ENCODE assay signal across 20 cellular contexts in the genomic region with DNA sequence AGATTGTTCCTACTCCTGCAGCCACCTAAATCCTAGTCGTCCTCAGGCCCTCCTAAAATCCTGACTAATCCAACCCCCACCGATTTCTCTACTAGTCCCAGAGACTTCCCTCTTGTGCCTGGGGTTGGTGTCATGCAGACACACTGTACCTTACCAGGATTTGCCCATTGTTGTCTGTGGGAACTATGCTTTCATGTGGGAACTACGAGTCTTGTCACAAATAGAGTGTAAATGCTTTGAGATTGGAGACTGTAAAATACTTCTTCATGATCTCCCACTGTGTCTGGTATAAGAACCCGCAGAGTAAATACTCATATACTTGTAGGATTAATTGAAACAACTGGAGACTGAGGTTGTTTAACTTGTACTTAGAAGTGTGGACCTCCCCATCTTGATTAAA. TPM values are rescaled to one million over a fixed set of nuclear protein-coding genes. Genes with fewer than 3 reads are reported as not detected.
DNase-seq lines count a peak whose midpoint lies in the region; ATAC-seq and FAIRE-seq lines count a peak whose summit lies in the region.
"Had no signal": no experiment of that assay in that cellular context is flagged by ENCODE, and none has a peak within 500 bp of the region (broad histone marks: within the 10 kb centered on the region; RNA-seq: fewer than 3 reads in every experiment).

No MANE protein-coding gene starts in this region.

- peaks cover 22% of the 10 kb centered on the region for H3K4me1 Mint-ChIP-seq in T-helper 2 cell treated with Interferon-gamma antibody and Interleukin-4, amounts not matched to agents 5 μg/mL and 100 μg/mL, for 36 hours (ENCODE audit: low read depth)

- H3K9me3 ChIP-seq in Karpas-422 (ENCODE audit: low read length) (no peaks in the 10 kb centered on the region), iPS-20b (ENCODE audit: insufficient read depth, low read depth, low read length) (no peaks in the 10 kb centered on the region), small intestine (ENCODE audit: control insufficient read depth, low read depth) (no peaks in the 10 kb centered on the region)
- H3K9me3 ChIP-seq: heart right ventricle had no signal

- H3K9ac ChIP-seq in Karpas-422 (ENCODE audit: low read length) (no peak overlapping the region), iPS-20b (ENCODE audit: low read depth, low read length) (no peak overlapping the region; the same call in 1 of the 2 replicates)

- H3K4me3 ChIP-seq in Karpas-422 (ENCODE audit: low read length) (no peak overlapping the region), iPS-20b (ENCODE audit: low read length) (peak overlapping the region; percentile 55; the same call in 1 of the 2 replicates), small intestine (ENCODE audit: low read depth in 1 of 2, low read length in 2 of 2) (peak overlapping the region in 1 of 2 donors; percentile 5)

- H4K20me1 ChIP-seq in Karpas-422 (ENCODE audit: insufficient read depth, low read depth, low read length): no peaks in the 10 kb centered on the region

- H3K4me3 Mint-ChIP-seq in T-helper 2 cell treated with Interferon-gamma antibody and Interleukin-4, amounts not matched to agents 5 μg/mL and 100 μg/mL, for 36 hours: no peak overlapping the region
- H3K4me3 Mint-ChIP-seq: B cell, naive B cell had no signal

- ATAC-seq in HG03342 (IDR thresholded peaks at IDR 0.05; ENCODE audit: unreplicated experiment): no peak
- ATAC-seq: SK-N-SH treated with all-trans-retinoic acid at 6 μM for 48 hours had no signal

- no peaks in the 10 kb centered on the region for H3K9me2 ChIP-seq in Karpas-422 (replicated peaks; ENCODE audit: insufficient read depth, low read length)

- H3K4me1 ChIP-seq in Karpas-422 (ENCODE audit: low read length) (peaks cover 43% of the 10 kb centered on the region), iPS-20b (ENCODE audit: insufficient read depth, low read length) (peaks cover 59% of the 10 kb centered on the region), small intestine (ENCODE audit: control insufficient read depth in 2 of 2, insufficient read depth in 1 of 2, low read depth in 1 of 2, low read length in 1 of 2) (peaks cover 8 to 16% of the 10 kb centered on the region in 2 donors)

- H3K27me3 Mint-ChIP-seq in T-helper 2 cell treated with Interferon-gamma antibody and Interleukin-4, amounts not matched to agents 5 μg/mL and 100 μg/mL, for 36 hours (ENCODE audit: low read depth): no peaks in the 10 kb centered on the region
- H3K27me3 Mint-ChIP-seq: progenitor cell of endocrine pancreas had no signal

- H3K27me3 ChIP-seq in Karpas-422 (ENCODE audit: low read length) (no peaks in the 10 kb centered on the region), iPS-20b (ENCODE audit: insufficient read depth, low read length) (no peaks in the 10 kb centered on the region), small intestine (ENCODE audit: control insufficient read depth in 2 of 2, insufficient read depth in 2 of 2, low read length in 2 of 2) (no peaks in the 10 kb centered on the region)
- H3K27me3 ChIP-seq: heart right ventricle had no signal

- H3K27ac ChIP-seq in Karpas-422 (ENCODE audit: low read length) (no peak overlapping the region), iPS-20b (ENCODE audit: low read length) (peak overlapping the region; percentile 53), small intestine (ENCODE audit: low read depth in 1 of 2, low read length in 1 of 2) (peak overlapping the region in 1 of 2 donors; percentile 89)
- H3K27ac ChIP-seq: WERI-Rb-1 had no signal

- FAIRE-seq in small intestine (lab: Jason Lieb, UNC): no peak
- FAIRE-seq: colon had no signal

- H3K9me3 Mint-ChIP-seq in T-helper 2 cell treated with Interferon-gamma antibody and Interleukin-4, amounts not matched to agents 5 μg/mL and 100 μg/mL, for 36 hours: no peaks in the 10 kb centered on the region
- H3K9me3 Mint-ChIP-seq: naive B cell had no signal

- H3K79me2 ChIP-seq in Karpas-422 (ENCODE audit: low read length): no peaks in the 10 kb centered on the region

- no peak overlapping the region for H3K4me2 ChIP-seq in Karpas-422 (ENCODE audit: low read depth, low read length, poor library complexity, severe bottlenecking)

- no peaks in the 10 kb centered on the region for H3K36me3 ChIP-seq in Karpas-422 (ENCODE audit: insufficient read depth, low read length)
- no peaks in the 10 kb centered on the region for H3K36me3 ChIP-seq in iPS-20b (ENCODE audit: insufficient read depth, low read depth, low read length)
- no peaks in the 10 kb centered on the region for H3K36me3 ChIP-seq in small intestine (ENCODE audit: control insufficient read depth in 2 of 2, insufficient read depth in 2 of 2, low read length in 2 of 2)
- H3K36me3 ChIP-seq: WERI-Rb-1 had no signal

- H3K27ac Mint-ChIP-seq in T-helper 2 cell treated with Interferon-gamma antibody and Interleukin-4, amounts not matched to agents 5 μg/mL and 100 μg/mL, for 36 hours: no peak overlapping the region
- H3K27ac Mint-ChIP-seq: activated T-helper 2 cell treated with anti-CD3 and anti-CD28 coated beads, Interferon-gamma antibody, Interleukin-2, Interleukin-4, amounts not matched to agents 10 μg/mL and 5 μg/mL and 100 μg/mL, durations not matched to agents 14 hours and 24 hours and 36 hours; B cell; naive B cell; progenitor cell of endocrine pancreas had no signal

- H3K36me3 Mint-ChIP-seq in T-helper 2 cell treated with Interferon-gamma antibody and Interleukin-4, amounts not matched to agents 5 μg/mL and 100 μg/mL, for 36 hours (ENCODE audit: low read depth): no peaks in the 10 kb centered on the region
- H3K36me3 Mint-ChIP-seq: naive B cell had no signal

- H2AFZ ChIP-seq in Karpas-422 (ENCODE audit: low read length): no peak overlapping the region

- DNase-seq in Karpas-422 (peak; percentile 41), astrocyte of the hippocampus (ENCODE audit: low read depth, low spot score) (peak; percentile 53), small intestine (peak; percentile 35), inferior parietal cortex (ENCODE audit: extremely low spot score) (no peak)
- DNase-seq in T-helper 2 cell treated with Interferon-gamma antibody and Interleukin-4, amounts not matched to agents 5 μg/mL and 100 μg/mL, for 36 hours (ENCODE audit: low spot score): no peak
- DNase-seq: amniotic stem cell, DND-41, heart right ventricle, KBM-7, naive B cell, NCI-H1436 treated with DMSO at 0.1 percent for 48 hours, NCI-H510A, WERI-Rb-1 had no signal

- WGBS in small intestine, 3 donors: 22 to 55% (median 40%) methylated on average over 4 of the region's 4 CpGs

RNA-seq across cellular contexts. Expression of a gene that starts 11.2 kb away (rescaled TPM):
- total RNA-seq in Karpas-422 (2014; rRNA removed; shearing (Covaris generic); ENCODE audit: low replicate concordance): 2.0 and 8.6 TPM in 2 replicates
- 10 to 100 TPM; 23.4 to 47.9 (median 42.7) TPM for polyA plus RNA-seq in small intestine

Comparison
In these comparisons a context has a peak if more than half of its experiments do, and no peak if none do; other contexts are left out.
1. DNase-seq: peak in Karpas-422 (single experiment), astrocyte of the hippocampus (single experiment) and small intestine (single experiment); none in inferior parietal cortex (single experiment) and T-helper 2 cell treated with Interferon-gamma antibody and Interleukin-4, amounts not matched to agents 5 μg/mL and 100 μg/mL, for 36 hours (single experiment).